Comparison of ENCODE assay signal across 16 cellular contexts in the genomic region with DNA sequence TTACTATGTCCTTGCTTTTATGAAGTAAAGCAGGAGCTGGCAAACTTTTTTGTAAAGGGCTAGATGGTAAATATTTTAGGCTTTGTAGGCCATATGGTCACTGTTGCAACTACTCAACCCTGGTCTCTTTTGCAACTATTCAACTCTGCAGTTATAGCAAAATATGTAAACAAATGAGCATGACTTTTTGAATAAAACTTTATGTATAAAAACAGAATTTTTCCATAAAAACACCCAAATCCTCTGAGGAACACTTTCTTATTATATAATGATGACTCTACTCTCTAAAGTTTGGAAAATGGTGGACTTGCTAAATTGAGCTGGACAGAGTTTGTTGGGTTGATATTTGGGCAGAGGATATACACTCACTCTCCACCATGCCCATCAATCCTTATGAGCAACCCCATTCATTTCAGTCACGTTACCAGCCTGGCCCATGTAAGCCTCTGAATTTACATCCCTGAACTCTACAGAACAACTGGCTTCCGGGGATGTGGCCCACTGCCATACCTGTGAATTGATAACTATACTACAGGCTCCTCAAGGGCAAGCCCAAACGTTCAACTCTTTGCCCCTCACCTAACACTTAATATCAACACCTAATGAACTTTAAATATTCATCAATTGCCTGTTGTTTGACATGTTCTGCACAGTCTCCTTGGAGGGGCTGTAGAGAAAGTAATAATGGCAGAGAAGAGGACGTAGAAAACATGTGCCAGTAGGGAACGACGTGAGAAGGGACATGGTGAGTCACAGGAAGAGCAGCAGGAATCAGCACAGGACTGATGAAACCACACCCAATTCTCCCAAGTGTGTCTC. TPM values are rescaled to one million over a fixed set of nuclear protein-coding genes. Genes with fewer than 3 reads are reported as not detected.
DNase-seq lines count a peak whose midpoint lies in the region; ATAC-seq, FAIRE-seq and TF ChIP-seq lines count a peak whose summit lies in the region.
"Had no signal": no experiment of that assay in that cellular context is flagged by ENCODE, and none has a peak within 500 bp of the region (broad histone marks: within the 10 kb centered on the region; RNA-seq: fewer than 3 reads in every experiment).

No MANE protein-coding gene starts in this region.

- intact Hi-C loops in left ventricle myocardium superior (cut with micrococcal nuclease): no loop called here
- intact Hi-C loops in activated T-helper 2 cell treated with anti-CD3 and anti-CD28 coated beads, Interferon-gamma antibody, Interleukin-2, Interleukin-4, amounts not matched to agents 10 μg/mL and 5 μg/mL and 100 μg/mL, durations not matched to agents 14 hours and 24 hours and 36 hours (cut with micrococcal nuclease): no loop called here

- no peak for FAIRE-seq in A549 (lab: Jason Lieb, UNC)
- FAIRE-seq: endometrium, H1 had no signal

- POLR2A ChIA-PET in A549 (lab: Yijun Ruan, JAX): interaction anchor here (1.4 kb wide), 1 partner anchor 39 kb away, joined by 6 read pairs; no protein-coding TSS in a partner anchor

- 25% methylated on average over 6 of the region's 6 CpGs for WGBS in A549 (ENCODE audit: missing lambda C conversion rate)

- H3K4me3 Mint-ChIP-seq in activated T-helper 2 cell treated with anti-CD3 and anti-CD28 coated beads, Interferon-gamma antibody, Interleukin-2, Interleukin-4, amounts not matched to agents 10 μg/mL and 5 μg/mL and 100 μg/mL, durations not matched to agents 14 hours and 24 hours and 36 hours (ENCODE audit: low read depth): no peak overlapping the region
- H3K4me3 Mint-ChIP-seq: neural crest cell; stimulated activated naive B cell treated with anti-CD40 and anti-IgM and Interleukin-4, amounts not matched to agents 10 μg/mL and 1 μg/mL and 100 μg/mL, for 72 hours; T-helper 1 cell treated with Interleukin-12 subunit alpha and Interleukin-12 subunit beta and Interleukin-4 antibody, amounts not matched to agents 30 μg/mL and 1 μg/mL, for 36 hours had no signal

- TF ChIP-seq EP300 in A549 (IDR thresholded peaks at IDR 0.05): no peak

- H3K4me1 ChIP-seq in A549: peaks cover 16% of the 10 kb centered on the region

- in situ Hi-C loops in KBM-7 (cut with MboI; ENCODE audit: low pct_unique_long_range_greater_than_20kb, low sequenced_read_pairs): no loop called here

- no peaks in the 10 kb centered on the region for H3K4me1 Mint-ChIP-seq in activated T-helper 2 cell treated with anti-CD3 and anti-CD28 coated beads, Interferon-gamma antibody, Interleukin-2, Interleukin-4, amounts not matched to agents 10 μg/mL and 5 μg/mL and 100 μg/mL, durations not matched to agents 14 hours and 24 hours and 36 hours (ENCODE audit: low read depth)

- DNase-seq in A549 (ENCODE audit: low read depth in 1 of 2, low spot score in 1 of 2) (peak; percentile 73 to 80), KBM-7 (peak; percentile 14), left ventricle myocardium superior (no peak), iPS-NIHi7 (ENCODE audit: extremely low spot score) (no peak)
- no peak for DNase-seq in activated T-helper 2 cell treated with anti-CD3 and anti-CD28 coated beads, Interferon-gamma antibody, Interleukin-2, Interleukin-4, amounts not matched to agents 10 μg/mL and 5 μg/mL and 100 μg/mL, durations not matched to agents 14 hours and 24 hours and 36 hours (ENCODE audit: low spot score)
- DNase-seq: NCI-H1092 treated with DMSO at 0.1 percent for 48 hours; NCI-H774; stimulated activated naive B cell treated with anti-CD40 and anti-IgM and Interleukin-4, amounts not matched to agents 10 μg/mL and 1 μg/mL and 100 μg/mL, for 72 hours had no signal

- H3K36me3 Mint-ChIP-seq in activated T-helper 2 cell treated with anti-CD3 and anti-CD28 coated beads, Interferon-gamma antibody, Interleukin-2, Interleukin-4, amounts not matched to agents 10 μg/mL and 5 μg/mL and 100 μg/mL, durations not matched to agents 14 hours and 24 hours and 36 hours (ENCODE audit: low read depth): peaks cover 4% of the 10 kb centered on the region

- TF ChIP-seq CTCF in A549 (IDR thresholded peaks at IDR 0.05) (no peak), VCaP (conservative IDR thresholded peaks at IDR 0.05) (no peak)

- no peak for TF ChIP-seq RAD21 in A549 (conservative IDR thresholded peaks at IDR 0.05 in 1 of 2, IDR thresholded peaks at IDR 0.05 in 1 of 2)

- no peaks in the 10 kb centered on the region for H3K9me3 Mint-ChIP-seq in activated T-helper 2 cell treated with anti-CD3 and anti-CD28 coated beads, Interferon-gamma antibody, Interleukin-2, Interleukin-4, amounts not matched to agents 10 μg/mL and 5 μg/mL and 100 μg/mL, durations not matched to agents 14 hours and 24 hours and 36 hours
- H3K9me3 Mint-ChIP-seq: neural crest cell; stimulated activated naive B cell treated with anti-CD40 and anti-IgM and Interleukin-4, amounts not matched to agents 10 μg/mL and 1 μg/mL and 100 μg/mL, for 72 hours; T-helper 1 cell treated with Interleukin-12 subunit alpha and Interleukin-12 subunit beta and Interleukin-4 antibody, amounts not matched to agents 30 μg/mL and 1 μg/mL, for 36 hours had no signal

- peak overlapping the region; percentile 60 for H3K4me2 ChIP-seq in A549

- no peak overlapping the region for H3K4me3 ChIP-seq in A549
- H3K4me3 ChIP-seq: adrenal gland had no signal

- CTCF ChIA-PET in A549 (lab: Yijun Ruan, JAX): interaction anchor here (1.6 kb wide), 1 partner anchor 10 kb away, joined by 4 read pairs; no protein-coding TSS in a partner anchor

- no peak for TF ChIP-seq POLR2A in A549 (IDR thresholded peaks at IDR 0.05; ENCODE audit: low read length)

- H3K9me3 ChIP-seq in A549: no peaks in the 10 kb centered on the region
- H3K9me3 ChIP-seq: adrenal gland had no signal

- peak; percentile 90 to 98 for ATAC-seq in A549
- ATAC-seq in left ventricle myocardium superior: peak; percentile 43
- no peak for ATAC-seq in HG03469 (IDR thresholded peaks at IDR 0.05; ENCODE audit: unreplicated experiment)
- no peak for ATAC-seq in GM21717 (IDR thresholded peaks at IDR 0.05; ENCODE audit: unreplicated experiment)
- ATAC-seq: stimulated activated naive B cell treated with anti-CD40 and anti-IgM and Interleukin-4, amounts not matched to agents 10 μg/mL and 1 μg/mL and 100 μg/mL, for 72 hours had no signal

- H3K27me3 Mint-ChIP-seq in activated T-helper 2 cell treated with anti-CD3 and anti-CD28 coated beads, Interferon-gamma antibody, Interleukin-2, Interleukin-4, amounts not matched to agents 10 μg/mL and 5 μg/mL and 100 μg/mL, durations not matched to agents 14 hours and 24 hours and 36 hours (ENCODE audit: low read depth): no peaks in the 10 kb centered on the region
- H3K27me3 Mint-ChIP-seq: stimulated activated naive B cell treated with anti-CD40 and anti-IgM and Interleukin-4, amounts not matched to agents 10 μg/mL and 1 μg/mL and 100 μg/mL, for 72 hours had no signal

- H3K27ac ChIP-seq in A549: peak overlapping the region; percentile 67 to 82; a peak in 5 of 6 replicates
- H3K27ac ChIP-seq in VCaP: peak overlapping the region; percentile 100
- H3K27ac ChIP-seq: adrenal gland had no signal

- no peak overlapping the region for H3K27ac Mint-ChIP-seq in activated T-helper 2 cell treated with anti-CD3 and anti-CD28 coated beads, Interferon-gamma antibody, Interleukin-2, Interleukin-4, amounts not matched to agents 10 μg/mL and 5 μg/mL and 100 μg/mL, durations not matched to agents 14 hours and 24 hours and 36 hours
- H3K27ac Mint-ChIP-seq: stimulated activated naive B cell treated with anti-CD40 and anti-IgM and Interleukin-4, amounts not matched to agents 10 μg/mL and 1 μg/mL and 100 μg/mL, for 72 hours; T-helper 1 cell treated with Interleukin-12 subunit alpha and Interleukin-12 subunit beta and Interleukin-4 antibody, amounts not matched to agents 30 μg/mL and 1 μg/mL, for 36 hours had no signal

TF ChIP-seq in A549, 52 proteins besides CTCF, POLR2A, EP300 and RAD21 (continues in another document):
- TF ChIP-seq NPAS2 (CRISPR knock-in tag; IDR thresholded peaks at IDR 0.05; ENCODE audit: borderline replicate concordance) (no peak), HOXA7 (CRISPR knock-in tag; IDR thresholded peaks at IDR 0.05) (no peak), ZFP36 (IDR thresholded peaks at IDR 0.05; ENCODE audit: borderline replicate concordance, partially characterized antibody) (no peak), NFE2L2 (conservative IDR thresholded peaks at IDR 0.05; ENCODE audit: low read length) (no peak), HES2 (IDR thresholded peaks at IDR 0.05) (no peak), GATA3 (IDR thresholded peaks at IDR 0.05; ENCODE audit: borderline replicate concordance) (no peak), EHMT2 (IDR thresholded peaks at IDR 0.05; ENCODE audit: low read depth) (no peak), CEBPB (IDR thresholded peaks at IDR 0.05) (peak in 1 of 2 experiments; percentile 24; a peak in 1 of 4 replicates), FOSL2 (IDR thresholded peaks at IDR 0.05) (peak; percentile 20; the same call in 1 of the 2 replicates), FOSL2 (CRISPR knock-in tag; IDR thresholded peaks at IDR 0.05) (peak; percentile 64)

RNA-seq across cellular contexts. Expression of gene SGMS1, which starts 37.6 kb away (rescaled TPM):
- polyA plus RNA-seq in A549 (2011; rRNA removed): 28.2 TPM in 2 replicates
- polyA plus RNA-seq in A549 (2012; cell fraction: cytosol; rRNA removed): 15.3 and 21.3 TPM in 2 replicates
- 17.9 and 19.2 TPM in 2 replicates for polyA plus RNA-seq in A549 (2012; cell fraction: nucleus; rRNA removed)
- 20.2 to 23.2 TPM (median 22.7 TPM) in 3 replicates for polyA plus RNA-seq in A549 (2017; fragmentation: RNase III; extraction: RNeasy Plus Mini Kit Qiagen cat#74134 plus additional on column Dnase treatment)
- 23.8 and 26.8 TPM in 2 replicates for polyA minus RNA-seq in A549 (2011; rRNA and poly(A)+ RNA removed)
- total RNA-seq in left ventricle myocardium superior: 21.9 TPM
- total RNA-seq in activated T-helper 2 cell treated with anti-CD3 and anti-CD28 coated beads, Interferon-gamma antibody, Interleukin-2, Interleukin-4, amounts not matched to agents 10 μg/mL and 5 μg/mL and 100 μg/mL, durations not matched to agents 14 hours and 24 hours and 36 hours: 10.7 and 11.3 TPM in 2 replicates

Comparison
In these comparisons a context has a peak if more than half of its experiments do, and no peak if none do; other contexts are left out.
1. ATAC-seq: peak in A549 (2 of 2) and left ventricle myocardium superior (single experiment); none in HG03469 (single experiment) and GM21717 (single experiment).
2. DNase-seq: peak in A549 (2 of 2) and KBM-7 (single experiment); none in left ventricle myocardium superior (single experiment), iPS-NIHi7 (single experiment) and activated T-helper 2 cell treated with anti-CD3 and anti-CD28 coated beads, Interferon-gamma antibody, Interleukin-2, Interleukin-4, amounts not matched to agents 10 μg/mL and 5 μg/mL and 100 μg/mL, durations not matched to agents 14 hours and 24 hours and 36 hours (single experiment).